8 cellular contexts compared by ENCODE assay signal in the genomic region with DNA sequence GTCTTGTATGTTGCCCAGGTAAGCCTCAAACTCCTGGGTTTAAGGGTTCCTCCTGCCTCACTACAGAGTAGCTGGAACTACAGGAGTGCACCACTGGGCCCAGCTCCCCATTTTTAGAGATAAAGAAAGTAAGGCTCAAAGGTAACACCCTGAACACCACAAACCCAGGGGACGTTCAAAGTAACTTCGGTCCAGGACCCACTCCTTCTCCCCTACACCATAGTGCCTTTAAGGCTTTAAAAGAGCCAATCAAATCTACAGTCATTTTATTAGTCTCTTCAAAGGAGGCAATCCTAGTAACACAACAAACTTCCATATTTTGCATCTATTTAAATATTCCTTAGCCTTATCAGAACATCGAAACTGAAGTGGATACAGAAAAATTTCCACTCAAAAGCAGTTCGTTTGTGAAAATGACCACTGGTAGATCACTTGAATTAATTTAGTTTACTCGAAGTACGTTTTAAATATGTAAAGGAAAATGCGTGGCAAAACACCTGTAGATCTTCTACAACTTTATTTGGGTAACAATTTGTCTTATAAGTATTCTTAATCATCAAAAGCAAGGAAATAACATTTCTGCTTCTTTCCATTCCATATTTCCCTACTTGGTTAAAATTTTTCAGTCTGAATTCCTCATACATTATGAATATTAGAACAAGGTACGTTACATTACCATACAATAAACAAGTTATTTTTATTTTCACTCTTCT. TPM values are rescaled to one million over a fixed set of nuclear protein-coding genes. Genes with fewer than 3 reads are reported as not detected.
A peak's percentile ranks its signal among the peaks of the same experiment; 100 is the strongest.
DNase-seq lines count a peak whose midpoint lies in the region; ATAC-seq, FAIRE-seq and TF ChIP-seq lines count a peak whose summit lies in the region.

No MANE protein-coding gene starts in this region.

- H3K4me1 ChIP-seq in skeletal muscle satellite cell (ENCODE audit: control insufficient read depth, insufficient read depth, low read length): peaks cover 23% of the 10 kb centered on the region

- POLR2A ChIA-PET in activated B cell treated with CpG ODN at 0.5 μM for 24 hours (lab: Charles Lee): interaction anchor here (0.5 to 0.9 kb wide), 2 partner anchors 395 to 554 kb away, joined by 3 to 5 read pairs; partner anchors contain the start of gene MSL2

- no peaks in the 10 kb centered on the region for H3K9me3 ChIP-seq in skeletal muscle satellite cell (replicated peaks; ENCODE audit: low read length)

- peaks cover 7% of the 10 kb centered on the region for H3K36me3 Mint-ChIP-seq in activated B cell treated with CpG ODN at 0.5 μM for 24 hours (ENCODE audit: low read depth)

- no peak for DNase-seq in GM18507 (ENCODE audit: extremely low spot score, insufficient read length, low read depth)
- no peak for DNase-seq in activated B cell treated with CpG ODN at 0.5 μM for 24 hours
- peak; percentile 26 for DNase-seq in globus pallidus (ENCODE audit: low spot score)

- peak overlapping the region; percentile 74 for H3K4me3 ChIP-seq in skeletal muscle satellite cell (ENCODE audit: low read length)

- no peaks in the 10 kb centered on the region for H3K27me3 Mint-ChIP-seq in activated B cell treated with CpG ODN at 0.5 μM for 24 hours

- H3K27ac Mint-ChIP-seq in activated B cell treated with CpG ODN at 0.5 μM for 24 hours: peak overlapping the region; percentile 62

- H3K27me3 ChIP-seq in skeletal muscle satellite cell (ENCODE audit: control insufficient read depth, insufficient read depth, low read length): no peaks in the 10 kb centered on the region

- peak overlapping the region; percentile 95 for H3K9ac ChIP-seq in skeletal muscle satellite cell (ENCODE audit: low read depth, low read length)

- H3K4me3 Mint-ChIP-seq in activated B cell treated with CpG ODN at 0.5 μM for 24 hours: peak overlapping the region; percentile 93

- H3K4me2 ChIP-seq in skeletal muscle satellite cell (ENCODE audit: low read length): peak overlapping the region; percentile 86

- H3K9me3 Mint-ChIP-seq in activated B cell treated with CpG ODN at 0.5 μM for 24 hours: no peaks in the 10 kb centered on the region

- intact Hi-C loops in activated B cell treated with CpG ODN at 0.5 μM for 24 hours (cut with micrococcal nuclease): loop anchor here (5.0 kb wide), 3 partner anchors 128 to 398 kb away; no protein-coding TSS in a partner anchor

- peak overlapping the region; percentile 100 for H3K27ac ChIP-seq in 22Rv1

- H3K4me1 Mint-ChIP-seq in activated B cell treated with CpG ODN at 0.5 μM for 24 hours: peaks cover 50% of the 10 kb centered on the region

- H3K36me3 ChIP-seq in skeletal muscle satellite cell (ENCODE audit: insufficient read depth, low read length): no peaks in the 10 kb centered on the region

- no peak for ATAC-seq in activated B cell treated with CpG ODN at 0.5 μM for 24 hours (ENCODE audit: low read depth)
- no peak for ATAC-seq in HG02678 (IDR thresholded peaks at IDR 0.05; ENCODE audit: unreplicated experiment)
- no peak for ATAC-seq in HG02840 (IDR thresholded peaks at IDR 0.05; ENCODE audit: low FRiP score, unreplicated experiment)
- ATAC-seq in GM18517 (IDR thresholded peaks at IDR 0.05; ENCODE audit: unreplicated experiment): no peak

- TF ChIP-seq CTCF in 22Rv1 (IDR thresholded peaks at IDR 0.05) (no peak), activated B cell treated with CpG ODN at 0.5 μM for 24 hours (IDR thresholded peaks at IDR 0.05) (no peak)

- FAIRE-seq in GM18507 (lab: Jason Lieb, UNC): peak; percentile 56

- CTCF ChIA-PET in activated B cell treated with CpG ODN at 0.5 μM for 24 hours (lab: Charles Lee): no interaction called here

RNA-seq across cellular contexts. Expression of gene STAG1, which starts 1.8 kb away (rescaled TPM):
- total RNA-seq in activated B cell treated with CpG ODN at 0.5 μM for 24 hours: 47.0 and 57.1 TPM in 2 replicates
- total RNA-seq in skeletal muscle satellite cell (2012; rRNA removed): 23.4 and 26.4 TPM in 2 replicates
